Comparison of ENCODE assay signal across 1 cellular context in genomic region chr10:100303724-100304319, GRCh38.
TF ChIP-seq lines count a peak whose summit lies in the region.

No MANE protein-coding gene starts in this region.

TF ChIP-seq in GM23338, 12 proteins besides CTCF, POLR2A, EP300 and RAD21:
- TF ChIP-seq REST (IDR thresholded peaks at IDR 0.05; ENCODE audit: unreplicated experiment) (no peak), ZNF331 (CRISPR knock-in tag; IDR thresholded peaks at IDR 0.05; ENCODE audit: low read depth) (no peak), EZH2phosphoT487 (IDR thresholded peaks at IDR 0.05; ENCODE audit: unreplicated experiment) (no peak), NANOG (IDR thresholded peaks at IDR 0.05; ENCODE audit: borderline replicate concordance) (no peak), ETS1 (IDR thresholded peaks at IDR 0.05) (no peak), ZNF114 (CRISPR knock-in tag; IDR thresholded peaks at IDR 0.05) (no peak), ZNF462 (CRISPR knock-in tag; IDR thresholded peaks at IDR 0.05) (no peak), STAT1 (IDR thresholded peaks at IDR 0.05; ENCODE audit: unreplicated experiment) (no peak), JUNB (IDR thresholded peaks at IDR 0.05; ENCODE audit: unreplicated experiment) (no peak), POLR2AphosphoS5 (IDR thresholded peaks at IDR 0.05; ENCODE audit: low read depth) (no peak), EZH2 (IDR thresholded peaks at IDR 0.05; ENCODE audit: low read depth, unreplicated experiment) (no peak), CREB1 (CRISPR knock-in tag; IDR thresholded peaks at IDR 0.05; ENCODE audit: low read depth) (no peak)
